18 cellular contexts compared by ENCODE assay signal in the genomic region with DNA sequence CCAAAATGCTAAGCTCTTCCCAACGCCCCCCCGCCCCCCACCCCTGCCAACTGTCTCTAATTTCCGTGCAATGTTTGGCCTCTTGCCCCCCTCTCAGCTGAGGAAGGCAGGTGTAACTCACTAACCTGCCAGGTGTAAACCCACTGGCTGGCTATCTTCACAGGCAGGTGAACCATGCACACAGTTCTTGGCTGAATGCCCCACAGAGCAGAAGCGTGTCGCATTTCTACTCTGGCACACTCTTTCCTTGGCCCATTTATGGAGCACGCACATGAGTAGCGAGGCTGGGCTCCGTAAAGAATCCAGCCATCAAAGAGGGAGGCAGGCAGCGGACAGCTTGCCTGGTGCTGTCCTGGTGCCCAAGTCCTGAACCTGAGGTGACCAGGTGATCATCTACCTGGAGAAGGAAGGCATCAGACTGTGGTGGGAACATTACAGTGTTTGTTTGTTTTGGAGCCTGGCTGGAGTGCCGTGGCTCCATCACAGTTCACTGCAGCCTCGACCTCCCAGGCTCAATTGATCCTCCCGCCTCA. TPM values are rescaled to one million over a fixed set of nuclear protein-coding genes. Genes with fewer than 3 reads are reported as not detected.
DNase-seq lines count a peak whose midpoint lies in the region; ATAC-seq lines count a peak whose summit lies in the region.
"Had no signal": no experiment of that assay in that cellular context is flagged by ENCODE, and none has a peak within 500 bp of the region (broad histone marks: within the 10 kb centered on the region; RNA-seq: fewer than 3 reads in every experiment).

No MANE protein-coding gene starts in this region.

- intact Hi-C loops in posterior vena cava (cut with DNase I): no loop called here

- no peak for ATAC-seq in GM21423 (IDR thresholded peaks at IDR 0.05; ENCODE audit: unreplicated experiment)
- ATAC-seq in HG03095 (IDR thresholded peaks at IDR 0.05; ENCODE audit: unreplicated experiment): no peak
- ATAC-seq: activated CD8-positive, alpha-beta T cell treated with anti-CD3 and anti-CD28 coated beads, Interleukin-2, amount 10 ng/mL, durations not matched to agents 7 days and 5 days; right lobe of liver had no signal

- DNase-seq in COLO668 (lab: John Stamatoyannopoulos, UW; ENCODE audit: unreplicated experiment) (peak; percentile 87), NCI-H1105 (lab: John Stamatoyannopoulos, UW) (peak; percentile 89), NCI-H2107 (lab: John Stamatoyannopoulos, UW) (peak; percentile 46), NCI-H774 (lab: John Stamatoyannopoulos, UW) (peak; percentile 93), posterior vena cava (ENCODE audit: low spot score) (no peak), NCI-H1930 (lab: John Stamatoyannopoulos, UW) (no peak)
- DNase-seq: activated CD8-positive, alpha-beta T cell treated with anti-CD3 and anti-CD28 coated beads, Interleukin-2, amount 10 ng/mL, durations not matched to agents 7 days and 5 days; activated T-cell treated with anti-CD3 and anti-CD28 coated beads, Interleukin-2, amount 50 U/mL, for 48 hours; colonic mucosa; GOT3; immature natural killer cell; ovary; right lobe of liver; stimulated activated CD4-positive, alpha-beta T cell treated with anti-CD3 and anti-CD28 coated beads, Interleukin-15, amount 100 ng/mL, for 24 hours; T1000 had no signal

RNA-seq across cellular contexts. Expression of a gene that starts 39.2 kb away (rescaled TPM):
- total RNA-seq in posterior vena cava: 1 to 10 TPM in 1 of 2 donors, under 1 TPM in 1; 0.81 to 2.0 TPM
- total RNA-seq: activated CD8-positive, alpha-beta T cell treated with anti-CD3 and anti-CD28 coated beads, Interleukin-2, amount 10 ng/mL, durations not matched to agents 7 days and 5 days; HT-29 had no signal

Comparison
In these comparisons a context has a peak if more than half of its experiments do, and no peak if none do; other contexts are left out.
1. DNase-seq: peak in COLO668 (single experiment), NCI-H1105 (single experiment), NCI-H2107 (single experiment) and NCI-H774 (single experiment); none in posterior vena cava (single experiment) and NCI-H1930 (0 of 2).